ENCODE assay signal across 1 cellular context in genomic region chr2:219567131-219567530, GRCh38.
TF ChIP-seq lines count a peak whose summit lies in the region.

No MANE protein-coding gene starts in this region.

TF ChIP-seq in IMR-90, 13 proteins besides CTCF, POLR2A, EP300 and RAD21:
- TF ChIP-seq ELK1 (IDR thresholded peaks at IDR 0.05; ENCODE audit: borderline replicate concordance, low read depth, low read length) (no peak), USF2 (IDR thresholded peaks at IDR 0.05; ENCODE audit: low read depth, low read length) (no peak), MAZ (IDR thresholded peaks at IDR 0.05; ENCODE audit: borderline replicate concordance, low read depth, low read length) (no peak), FOS (IDR thresholded peaks at IDR 0.05; ENCODE audit: low read depth, low read length) (no peak), RCOR1 (IDR thresholded peaks at IDR 0.05; ENCODE audit: insufficient replicate concordance, low read length) (no peak), BHLHE40 (IDR thresholded peaks at IDR 0.05; ENCODE audit: low read depth, low read length) (no peak), MXI1 (IDR thresholded peaks at IDR 0.05; ENCODE audit: borderline replicate concordance, low read depth, low read length) (no peak), NFE2L2 (IDR thresholded peaks at IDR 0.05; ENCODE audit: low read depth, low read length) (no peak), RFX5 (IDR thresholded peaks at IDR 0.05; ENCODE audit: low read depth, low read length) (no peak), SMC3 (IDR thresholded peaks at IDR 0.05; ENCODE audit: low read depth, low read length) (no peak), MAFK (IDR thresholded peaks at IDR 0.05; ENCODE audit: low read depth, low read length) (no peak)
